In the genomic region with DNA sequence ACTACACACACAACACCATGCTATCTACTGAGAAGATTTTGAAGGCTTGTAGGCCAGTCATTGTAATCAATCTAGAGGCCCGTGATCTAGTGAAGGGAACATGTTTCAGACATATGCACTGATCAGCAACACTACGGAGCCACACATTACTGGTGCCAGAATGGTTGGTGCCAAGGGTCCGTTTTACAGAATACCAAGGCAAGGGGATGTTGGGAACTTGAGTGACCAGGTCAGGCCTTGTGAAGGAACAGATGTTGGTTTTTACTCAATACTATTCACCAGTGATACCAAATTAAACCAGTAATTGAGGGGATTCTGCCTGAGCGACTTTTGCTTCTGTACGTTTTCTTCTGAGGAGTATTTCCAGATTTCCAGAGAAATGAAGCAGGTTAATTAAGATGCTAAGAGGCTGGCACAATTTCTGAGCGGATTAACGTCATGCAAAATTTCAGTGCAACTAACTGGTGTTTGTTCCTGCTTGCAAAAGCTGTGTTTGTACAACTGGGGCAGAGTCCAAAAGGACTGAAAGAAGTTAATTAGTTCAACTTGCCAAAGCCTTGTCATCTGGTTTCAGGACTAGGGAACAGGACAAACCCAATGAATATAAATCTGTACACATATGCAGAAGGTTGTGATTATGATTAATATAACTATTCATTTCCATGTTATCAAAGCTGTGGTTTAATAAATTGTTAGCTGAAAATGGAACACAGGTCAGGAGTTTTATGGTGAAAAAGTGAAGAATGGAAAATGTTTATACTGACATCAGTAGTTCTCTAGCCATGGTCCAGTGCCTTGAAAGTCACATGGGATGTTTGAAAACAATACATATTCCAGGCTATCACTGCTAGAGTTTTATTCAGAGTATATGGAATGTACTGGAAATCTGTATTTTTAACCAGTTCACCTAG, we compare ENCODE assay signal across 1 cellular context.
TF ChIP-seq lines count a peak whose summit lies in the region.

No MANE protein-coding gene starts in this region.

TF ChIP-seq in HepG2, 621 proteins besides CTCF, POLR2A, EP300 and RAD21 (continued from another document and continues in another):
- TF ChIP-seq KDM1A (CRISPR knock-in tag; IDR thresholded peaks at IDR 0.05): no peak
- no peak for TF ChIP-seq CHD4 (IDR thresholded peaks at IDR 0.05; ENCODE audit: borderline replicate concordance, low read length)
- TF ChIP-seq BRCA1 (CRISPR knock-in tag; IDR thresholded peaks at IDR 0.05): no peak
- TF ChIP-seq SOX5 (CRISPR knock-in tag; IDR thresholded peaks at IDR 0.05; ENCODE audit: borderline replicate concordance): peak; percentile 25; the same call in 1 of the 2 replicates
- TF ChIP-seq HOXA7 (CRISPR knock-in tag; IDR thresholded peaks at IDR 0.05): no peak
- TF ChIP-seq CHD2 (IDR thresholded peaks at IDR 0.05; ENCODE audit: low read depth, low read length): no peak
- TF ChIP-seq GATAD2A (CRISPR knock-in tag; IDR thresholded peaks at IDR 0.05): 0 out of 2 replicates have a peak, but pooled peaks have one; percentile 41
- no peak for TF ChIP-seq THYN1 (CRISPR knock-in tag; IDR thresholded peaks at IDR 0.05; ENCODE audit: borderline replicate concordance, low read depth)
- no peak for TF ChIP-seq PLRG1 (conservative IDR thresholded peaks at IDR 0.05)
- TF ChIP-seq SNAI1 (CRISPR knock-in tag; IDR thresholded peaks at IDR 0.05; ENCODE audit: borderline replicate concordance): no peak
- no peak for TF ChIP-seq ZNF446 (CRISPR knock-in tag; IDR thresholded peaks at IDR 0.05)
- TF ChIP-seq, protein P1, sequence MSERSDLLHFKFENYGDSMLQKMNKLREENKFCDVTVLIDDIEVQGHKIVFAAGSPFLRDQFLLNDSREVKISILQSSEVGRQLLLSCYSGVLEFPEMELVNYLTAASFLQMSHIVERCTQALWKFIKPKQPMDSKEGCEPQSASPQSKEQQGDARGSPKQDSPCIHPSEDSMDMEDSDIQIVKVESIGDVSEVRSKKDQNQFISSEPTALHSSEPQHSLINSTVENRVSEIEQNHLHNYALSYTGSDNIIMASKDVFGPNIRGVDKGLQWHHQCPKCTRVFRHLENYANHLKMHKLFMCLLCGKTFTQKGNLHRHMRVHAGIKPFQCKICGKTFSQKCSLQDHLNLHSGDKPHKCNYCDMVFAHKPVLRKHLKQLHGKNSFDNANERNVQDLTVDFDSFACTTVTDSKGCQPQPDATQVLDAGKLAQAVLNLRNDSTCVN (CRISPR knock-in tag; IDR thresholded peaks at IDR 0.05; ENCODE audit: borderline replicate concordance): no peak
- TF ChIP-seq, protein P2, sequence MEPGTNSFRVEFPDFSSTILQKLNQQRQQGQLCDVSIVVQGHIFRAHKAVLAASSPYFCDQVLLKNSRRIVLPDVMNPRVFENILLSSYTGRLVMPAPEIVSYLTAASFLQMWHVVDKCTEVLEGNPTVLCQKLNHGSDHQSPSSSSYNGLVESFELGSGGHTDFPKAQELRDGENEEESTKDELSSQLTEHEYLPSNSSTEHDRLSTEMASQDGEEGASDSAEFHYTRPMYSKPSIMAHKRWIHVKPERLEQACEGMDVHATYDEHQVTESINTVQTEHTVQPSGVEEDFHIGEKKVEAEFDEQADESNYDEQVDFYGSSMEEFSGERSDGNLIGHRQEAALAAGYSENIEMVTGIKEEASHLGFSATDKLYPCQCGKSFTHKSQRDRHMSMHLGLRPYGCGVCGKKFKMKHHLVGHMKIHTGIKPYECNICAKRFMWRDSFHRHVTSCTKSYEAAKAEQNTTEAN (CRISPR knock-in tag; conservative IDR thresholded peaks at IDR 0.05): no peak
- TF ChIP-seq, protein P3, sequence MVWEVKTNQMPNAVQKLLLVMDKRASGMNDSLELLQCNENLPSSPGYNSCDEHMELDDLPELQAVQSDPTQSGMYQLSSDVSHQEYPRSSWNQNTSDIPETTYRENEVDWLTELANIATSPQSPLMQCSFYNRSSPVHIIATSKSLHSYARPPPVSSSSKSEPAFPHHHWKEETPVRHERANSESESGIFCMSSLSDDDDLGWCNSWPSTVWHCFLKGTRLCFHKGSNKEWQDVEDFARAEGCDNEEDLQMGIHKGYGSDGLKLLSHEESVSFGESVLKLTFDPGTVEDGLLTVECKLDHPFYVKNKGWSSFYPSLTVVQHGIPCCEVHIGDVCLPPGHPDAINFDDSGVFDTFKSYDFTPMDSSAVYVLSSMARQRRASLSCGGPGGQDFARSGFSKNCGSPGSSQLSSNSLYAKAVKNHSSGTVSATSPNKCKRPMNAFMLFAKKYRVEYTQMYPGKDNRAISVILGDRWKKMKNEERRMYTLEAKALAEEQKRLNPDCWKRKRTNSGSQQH (CRISPR knock-in tag; IDR thresholded peaks at IDR 0.05; ENCODE audit: low read depth): no peak
- peak; percentile 70 for TF ChIP-seq FOXA3 (CRISPR knock-in tag; IDR thresholded peaks at IDR 0.05)
- TF ChIP-seq SP5 (CRISPR knock-in tag; IDR thresholded peaks at IDR 0.05; ENCODE audit: borderline replicate concordance, low read depth): no peak
- TF ChIP-seq, protein P4, sequence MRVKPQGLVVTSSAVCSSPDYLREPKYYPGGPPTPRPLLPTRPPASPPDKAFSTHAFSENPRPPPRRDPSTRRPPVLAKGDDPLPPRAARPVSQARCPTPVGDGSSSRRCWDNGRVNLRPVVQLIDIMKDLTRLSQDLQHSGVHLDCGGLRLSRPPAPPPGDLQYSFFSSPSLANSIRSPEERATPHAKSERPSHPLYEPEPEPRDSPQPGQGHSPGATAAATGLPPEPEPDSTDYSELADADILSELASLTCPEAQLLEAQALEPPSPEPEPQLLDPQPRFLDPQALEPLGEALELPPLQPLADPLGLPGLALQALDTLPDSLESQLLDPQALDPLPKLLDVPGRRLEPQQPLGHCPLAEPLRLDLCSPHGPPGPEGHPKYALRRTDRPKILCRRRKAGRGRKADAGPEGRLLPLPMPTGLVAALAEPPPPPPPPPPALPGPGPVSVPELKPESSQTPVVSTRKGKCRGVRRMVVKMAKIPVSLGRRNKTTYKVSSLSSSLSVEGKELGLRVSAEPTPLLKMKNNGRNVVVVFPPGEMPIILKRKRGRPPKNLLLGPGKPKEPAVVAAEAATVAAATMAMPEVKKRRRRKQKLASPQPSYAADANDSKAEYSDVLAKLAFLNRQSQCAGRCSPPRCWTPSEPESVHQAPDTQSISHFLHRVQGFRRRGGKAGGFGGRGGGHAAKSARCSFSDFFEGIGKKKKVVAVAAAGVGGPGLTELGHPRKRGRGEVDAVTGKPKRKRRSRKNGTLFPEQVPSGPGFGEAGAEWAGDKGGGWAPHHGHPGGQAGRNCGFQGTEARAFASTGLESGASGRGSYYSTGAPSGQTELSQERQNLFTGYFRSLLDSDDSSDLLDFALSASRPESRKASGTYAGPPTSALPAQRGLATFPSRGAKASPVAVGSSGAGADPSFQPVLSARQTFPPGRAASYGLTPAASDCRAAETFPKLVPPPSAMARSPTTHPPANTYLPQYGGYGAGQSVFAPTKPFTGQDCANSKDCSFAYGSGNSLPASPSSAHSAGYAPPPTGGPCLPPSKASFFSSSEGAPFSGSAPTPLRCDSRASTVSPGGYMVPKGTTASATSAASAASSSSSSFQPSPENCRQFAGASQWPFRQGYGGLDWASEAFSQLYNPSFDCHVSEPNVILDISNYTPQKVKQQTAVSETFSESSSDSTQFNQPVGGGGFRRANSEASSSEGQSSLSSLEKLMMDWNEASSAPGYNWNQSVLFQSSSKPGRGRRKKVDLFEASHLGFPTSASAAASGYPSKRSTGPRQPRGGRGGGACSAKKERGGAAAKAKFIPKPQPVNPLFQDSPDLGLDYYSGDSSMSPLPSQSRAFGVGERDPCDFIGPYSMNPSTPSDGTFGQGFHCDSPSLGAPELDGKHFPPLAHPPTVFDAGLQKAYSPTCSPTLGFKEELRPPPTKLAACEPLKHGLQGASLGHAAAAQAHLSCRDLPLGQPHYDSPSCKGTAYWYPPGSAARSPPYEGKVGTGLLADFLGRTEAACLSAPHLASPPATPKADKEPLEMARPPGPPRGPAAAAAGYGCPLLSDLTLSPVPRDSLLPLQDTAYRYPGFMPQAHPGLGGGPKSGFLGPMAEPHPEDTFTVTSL (CRISPR knock-in tag; IDR thresholded peaks at IDR 0.05; ENCODE audit: borderline replicate concordance): peak; percentile 94
- no peak for TF ChIP-seq ZNF292 (CRISPR knock-in tag; IDR thresholded peaks at IDR 0.05; ENCODE audit: borderline replicate concordance, low read depth)
- TF ChIP-seq ZFY (CRISPR knock-in tag; IDR thresholded peaks at IDR 0.05): no peak
- TF ChIP-seq, protein P5, sequence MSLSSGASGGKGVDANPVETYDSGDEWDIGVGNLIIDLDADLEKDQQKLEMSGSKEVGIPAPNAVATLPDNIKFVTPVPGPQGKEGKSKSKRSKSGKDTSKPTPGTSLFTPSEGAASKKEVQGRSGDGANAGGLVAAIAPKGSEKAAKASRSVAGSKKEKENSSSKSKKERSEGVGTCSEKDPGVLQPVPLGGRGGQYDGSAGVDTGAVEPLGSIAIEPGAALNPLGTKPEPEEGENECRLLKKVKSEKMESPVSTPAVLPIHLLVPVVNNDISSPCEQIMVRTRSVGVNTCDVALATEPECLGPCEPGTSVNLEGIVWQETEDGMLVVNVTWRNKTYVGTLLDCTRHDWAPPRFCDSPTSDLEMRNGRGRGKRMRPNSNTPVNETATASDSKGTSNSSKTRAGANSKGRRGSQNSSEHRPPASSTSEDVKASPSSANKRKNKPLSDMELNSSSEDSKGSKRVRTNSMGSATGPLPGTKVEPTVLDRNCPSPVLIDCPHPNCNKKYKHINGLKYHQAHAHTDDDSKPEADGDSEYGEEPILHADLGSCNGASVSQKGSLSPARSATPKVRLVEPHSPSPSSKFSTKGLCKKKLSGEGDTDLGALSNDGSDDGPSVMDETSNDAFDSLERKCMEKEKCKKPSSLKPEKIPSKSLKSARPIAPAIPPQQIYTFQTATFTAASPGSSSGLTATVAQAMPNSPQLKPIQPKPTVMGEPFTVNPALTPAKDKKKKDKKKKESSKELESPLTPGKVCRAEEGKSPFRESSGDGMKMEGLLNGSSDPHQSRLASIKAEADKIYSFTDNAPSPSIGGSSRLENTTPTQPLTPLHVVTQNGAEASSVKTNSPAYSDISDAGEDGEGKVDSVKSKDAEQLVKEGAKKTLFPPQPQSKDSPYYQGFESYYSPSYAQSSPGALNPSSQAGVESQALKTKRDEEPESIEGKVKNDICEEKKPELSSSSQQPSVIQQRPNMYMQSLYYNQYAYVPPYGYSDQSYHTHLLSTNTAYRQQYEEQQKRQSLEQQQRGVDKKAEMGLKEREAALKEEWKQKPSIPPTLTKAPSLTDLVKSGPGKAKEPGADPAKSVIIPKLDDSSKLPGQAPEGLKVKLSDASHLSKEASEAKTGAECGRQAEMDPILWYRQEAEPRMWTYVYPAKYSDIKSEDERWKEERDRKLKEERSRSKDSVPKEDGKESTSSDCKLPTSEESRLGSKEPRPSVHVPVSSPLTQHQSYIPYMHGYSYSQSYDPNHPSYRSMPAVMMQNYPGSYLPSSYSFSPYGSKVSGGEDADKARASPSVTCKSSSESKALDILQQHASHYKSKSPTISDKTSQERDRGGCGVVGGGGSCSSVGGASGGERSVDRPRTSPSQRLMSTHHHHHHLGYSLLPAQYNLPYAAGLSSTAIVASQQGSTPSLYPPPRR (CRISPR knock-in tag; IDR thresholded peaks at IDR 0.05; ENCODE audit: borderline replicate concordance): peak; percentile 27; the same call in 1 of the 2 replicates
- TF ChIP-seq GZF1 (CRISPR knock-in tag; IDR thresholded peaks at IDR 0.05): no peak
- no peak for TF ChIP-seq ZNF558 (CRISPR knock-in tag; IDR thresholded peaks at IDR 0.05; ENCODE audit: borderline replicate concordance)
- no peak for TF ChIP-seq ZMYM3 (CRISPR knock-in tag; IDR thresholded peaks at IDR 0.05)
- no peak for TF ChIP-seq SRY (CRISPR knock-in tag; IDR thresholded peaks at IDR 0.05)
- TF ChIP-seq ZFAT (CRISPR knock-in tag; conservative IDR thresholded peaks at IDR 0.05): no peak
- TF ChIP-seq ZC3H4 (CRISPR knock-in tag; IDR thresholded peaks at IDR 0.05; ENCODE audit: borderline replicate concordance): no peak
- TF ChIP-seq ZNF746 (CRISPR knock-in tag; IDR thresholded peaks at IDR 0.05): no peak
- TF ChIP-seq ZBTB42 (CRISPR knock-in tag; IDR thresholded peaks at IDR 0.05): no peak
- no peak for TF ChIP-seq ZNF468 (CRISPR knock-in tag; IDR thresholded peaks at IDR 0.05)
- TF ChIP-seq BHLHE40 (IDR thresholded peaks at IDR 0.05; ENCODE audit: low read length): no peak
- TF ChIP-seq PHB2 (IDR thresholded peaks at IDR 0.05; ENCODE audit: partially characterized antibody): no peak
- no peak for TF ChIP-seq MTA1 (CRISPR knock-in tag; IDR thresholded peaks at IDR 0.05; ENCODE audit: borderline replicate concordance)
- TF ChIP-seq, protein P6, sequence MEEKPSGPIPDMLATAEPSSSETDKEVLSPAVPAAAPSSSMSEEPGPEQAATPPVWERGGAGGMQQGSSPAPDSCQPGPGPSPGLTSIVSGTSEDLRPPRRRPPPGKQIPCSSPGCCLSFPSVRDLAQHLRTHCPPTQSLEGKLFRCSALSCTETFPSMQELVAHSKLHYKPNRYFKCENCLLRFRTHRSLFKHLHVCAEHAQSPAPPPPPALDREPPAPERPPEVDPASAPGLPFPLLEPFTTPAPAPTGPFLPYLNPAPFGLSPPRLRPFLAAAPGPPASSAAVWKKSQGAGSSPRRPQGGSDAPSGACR (CRISPR knock-in tag; IDR thresholded peaks at IDR 0.05): no peak
- TF ChIP-seq ZNF709 (CRISPR knock-in tag; IDR thresholded peaks at IDR 0.05): no peak
- TF ChIP-seq NKX3-1 (CRISPR knock-in tag; IDR thresholded peaks at IDR 0.05): no peak
- TF ChIP-seq POGZ (CRISPR knock-in tag; IDR thresholded peaks at IDR 0.05): 0 out of 2 replicates have a peak, but pooled peaks have one; percentile 18
- 0 out of 2 replicates have a peak, but pooled peaks have one; percentile 21 for TF ChIP-seq KDM6A (CRISPR knock-in tag; IDR thresholded peaks at IDR 0.05; ENCODE audit: low read depth)
- TF ChIP-seq MED1 (CRISPR knock-in tag; IDR thresholded peaks at IDR 0.05): peak; percentile 23; the same call in 1 of the 2 replicates
- no peak for TF ChIP-seq ZNF850 (CRISPR knock-in tag; conservative IDR thresholded peaks at IDR 0.05)
- TF ChIP-seq BCL6 (CRISPR knock-in tag; IDR thresholded peaks at IDR 0.05): no peak
- TF ChIP-seq ZMAT3 (CRISPR knock-in tag; conservative IDR thresholded peaks at IDR 0.05): no peak
- no peak for TF ChIP-seq ZNF224 (CRISPR knock-in tag; IDR thresholded peaks at IDR 0.05)
- no peak for TF ChIP-seq ZNF589 (CRISPR knock-in tag; conservative IDR thresholded peaks at IDR 0.05)
- no peak for TF ChIP-seq ZNF256 (CRISPR knock-in tag; conservative IDR thresholded peaks at IDR 0.05)
- TF ChIP-seq HNRNPH1 (optimal IDR thresholded peaks at IDR 0.05; ENCODE audit: low read depth, low read length): no peak
- TF ChIP-seq ZNF75D (CRISPR knock-in tag; IDR thresholded peaks at IDR 0.05; ENCODE audit: borderline replicate concordance): no peak
- TF ChIP-seq, protein P7, sequence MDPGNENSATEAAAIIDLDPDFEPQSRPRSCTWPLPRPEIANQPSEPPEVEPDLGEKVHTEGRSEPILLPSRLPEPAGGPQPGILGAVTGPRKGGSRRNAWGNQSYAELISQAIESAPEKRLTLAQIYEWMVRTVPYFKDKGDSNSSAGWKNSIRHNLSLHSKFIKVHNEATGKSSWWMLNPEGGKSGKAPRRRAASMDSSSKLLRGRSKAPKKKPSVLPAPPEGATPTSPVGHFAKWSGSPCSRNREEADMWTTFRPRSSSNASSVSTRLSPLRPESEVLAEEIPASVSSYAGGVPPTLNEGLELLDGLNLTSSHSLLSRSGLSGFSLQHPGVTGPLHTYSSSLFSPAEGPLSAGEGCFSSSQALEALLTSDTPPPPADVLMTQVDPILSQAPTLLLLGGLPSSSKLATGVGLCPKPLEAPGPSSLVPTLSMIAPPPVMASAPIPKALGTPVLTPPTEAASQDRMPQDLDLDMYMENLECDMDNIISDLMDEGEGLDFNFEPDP (CRISPR knock-in tag; conservative IDR thresholded peaks at IDR 0.05): no peak
